In the genomic region with DNA sequence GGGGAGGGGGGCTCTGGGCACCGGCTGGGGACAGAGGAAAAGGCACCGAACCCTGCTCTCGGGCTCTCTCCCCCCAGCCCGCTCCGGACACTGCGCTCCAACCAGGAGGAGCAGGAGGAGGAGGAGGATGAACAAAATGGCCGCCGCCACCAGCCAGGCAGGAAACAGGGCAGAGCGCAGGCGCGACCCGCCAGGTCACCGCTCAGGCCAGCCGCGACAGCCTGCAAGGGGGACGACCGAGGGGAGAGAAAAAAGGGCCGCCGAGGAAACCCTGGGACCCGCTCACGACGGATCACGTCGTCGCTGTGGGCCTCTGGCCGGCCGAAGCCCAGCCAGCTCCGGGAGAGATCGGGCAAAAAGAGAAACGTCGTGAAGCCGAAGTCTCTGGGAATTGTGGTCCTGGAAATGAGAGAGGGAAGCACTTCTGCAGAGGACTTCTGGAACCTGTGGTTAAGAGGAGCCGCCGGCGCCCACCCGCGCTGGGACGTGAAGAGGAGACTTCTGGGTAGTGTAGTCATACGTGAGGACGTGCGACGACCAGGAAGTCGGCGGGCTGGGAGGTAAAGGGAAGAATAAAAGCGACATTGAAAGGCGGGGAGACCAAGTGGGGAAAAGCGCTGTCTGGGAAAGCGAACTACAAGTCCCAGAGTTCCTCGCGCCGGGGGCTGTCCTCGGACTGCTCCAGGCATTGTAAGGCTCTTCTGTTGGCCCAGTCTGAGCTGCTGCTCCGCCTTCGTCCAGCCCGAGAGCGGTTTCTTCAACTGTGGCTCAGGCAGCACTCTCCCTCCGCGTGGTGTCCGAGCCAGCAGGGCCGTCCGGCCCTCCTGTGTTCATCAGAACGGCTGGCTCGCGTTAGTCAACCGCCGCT, we compare ENCODE assay signal across 8 cellular contexts. TPM values are rescaled to one million over a fixed set of nuclear protein-coding genes. Genes with fewer than 3 reads are reported as not detected.
DNase-seq lines count a peak whose midpoint lies in the region; ATAC-seq and TF ChIP-seq lines count a peak whose summit lies in the region.

A gene with protein sequence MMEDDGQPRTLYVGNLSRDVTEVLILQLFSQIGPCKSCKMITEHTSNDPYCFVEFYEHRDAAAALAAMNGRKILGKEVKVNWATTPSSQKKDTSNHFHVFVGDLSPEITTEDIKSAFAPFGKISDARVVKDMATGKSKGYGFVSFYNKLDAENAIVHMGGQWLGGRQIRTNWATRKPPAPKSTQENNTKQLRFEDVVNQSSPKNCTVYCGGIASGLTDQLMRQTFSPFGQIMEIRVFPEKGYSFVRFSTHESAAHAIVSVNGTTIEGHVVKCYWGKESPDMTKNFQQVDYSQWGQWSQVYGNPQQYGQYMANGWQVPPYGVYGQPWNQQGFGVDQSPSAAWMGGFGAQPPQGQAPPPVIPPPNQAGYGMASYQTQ (minus strand): TSS at position 428 of the 868 bp plus-strand sequence. CDS start 499 bp downstream, outside the sequence.

- H3K4me1 Mint-ChIP-seq in activated naive CD8-positive, alpha-beta T cell (ENCODE audit: low read depth) = peaks cover 50% of the 10 kb centered on the region

- H3K27ac Mint-ChIP-seq in activated naive CD8-positive, alpha-beta T cell = peak within 1 kb of the TSS; percentile 98

- H3K36me3 Mint-ChIP-seq in activated naive CD8-positive, alpha-beta T cell = peaks cover 13% of the 10 kb centered on the region

- peak within 1 kb of the TSS; percentile 99 for H3K4me3 Mint-ChIP-seq in activated naive CD8-positive, alpha-beta T cell

- peak within 1 kb of the TSS; percentile 94 for H3K27ac ChIP-seq in temporal lobe (ENCODE audit: low read depth, low read length)

- CTCF ChIA-PET in GM10248 (lab: Yijun Ruan, JAX) = interaction anchor here (1.2 to 1.7 kb wide), 2 partner anchors 263 to 398 kb away, joined by 4 to 6 read pairs; no protein-coding TSS in a partner anchor

- POLR2A ChIA-PET in GM10248 (lab: Yijun Ruan, JAX) = interaction anchor here (0.6 to 1.9 kb wide), 7 partner anchors 21 to 481 kb away, joined by 3 to 5 read pairs (median 4); partner anchors contain the start of genes BAG3, MCMBP and RGS10

- peak; percentile 87 for ATAC-seq in HG02623 (IDR thresholded peaks at IDR 0.05; ENCODE audit: unreplicated experiment)

- DNase-seq in GM10248 (ENCODE audit: extremely low spot score) = peak; percentile 91
- peak; percentile 91 for DNase-seq in NCI-H1105 (lab: John Stamatoyannopoulos, UW)
- peak; percentile 100 for DNase-seq in SKM-1 treated with dmso at 0.1 percent for 144 hours (lab: John Stamatoyannopoulos, UW; ENCODE audit: unreplicated experiment)
- peak; percentile 96 for DNase-seq in glomerular endothelial cell (ENCODE audit: extremely low read depth, low read depth, low spot score)
- peak; percentile 98 for DNase-seq in occipital lobe (lab: John Stamatoyannopoulos, UW)

- H3K9me3 Mint-ChIP-seq in activated naive CD8-positive, alpha-beta T cell (ENCODE audit: low read depth) = no peaks in the 10 kb centered on the region

- no peak for TF ChIP-seq CTCF in GM10248 (IDR thresholded peaks at IDR 0.05; ENCODE audit: control extremely low read depth, extremely low read depth, low read depth, missing control alignments)

- no peaks in the 10 kb centered on the region for H3K27me3 Mint-ChIP-seq in activated naive CD8-positive, alpha-beta T cell

RNA-seq across cellular contexts. Expression of the gene that starts here (rescaled TPM):
- total RNA-seq in glomerular endothelial cell = 63.2 and 72.0 TPM in 2 replicates
- total RNA-seq in occipital lobe = 58.8 TPM
- 68.4 TPM for total RNA-seq in temporal lobe

Comparison
In these comparisons a context has a peak if more than half of its experiments do, and no peak if none do; other contexts are left out.
1. Peak in every context shown above with its lines: DNase-seq, ATAC-seq and H3K27ac ChIP-seq.